Comparison of ENCODE assay signal across 1 cellular context in the genomic region with DNA sequence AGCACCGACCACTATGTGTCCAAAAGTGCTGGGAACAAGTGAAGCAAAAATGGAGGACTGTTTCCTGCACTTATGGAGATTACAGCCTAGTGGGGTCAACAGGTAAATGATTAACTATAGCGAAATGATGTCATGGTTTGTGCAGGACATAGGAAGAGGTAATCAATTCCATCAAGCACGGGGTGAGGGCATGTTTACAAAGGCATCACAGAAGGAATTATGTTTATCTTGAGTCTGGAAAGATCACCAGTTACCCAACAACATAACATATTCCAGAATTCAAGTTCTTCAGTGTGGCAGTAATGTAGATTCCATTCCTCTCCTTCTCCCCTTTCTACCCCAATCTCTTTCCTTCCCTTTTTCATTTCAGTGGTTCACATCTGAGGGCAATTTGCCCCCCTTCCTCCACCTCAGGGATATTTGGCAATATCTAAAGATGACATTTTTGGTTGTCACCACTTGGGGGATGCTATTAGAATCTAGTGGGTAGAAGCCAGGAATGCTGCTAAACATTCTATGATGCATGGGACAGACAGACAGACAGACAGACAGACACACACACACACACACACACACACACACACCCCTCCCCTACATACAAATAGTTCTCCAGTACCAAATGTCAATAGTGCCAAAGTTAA.
TF ChIP-seq lines count a peak whose summit lies in the region.

No MANE protein-coding gene starts in this region.

TF ChIP-seq in HepG2, 621 proteins besides CTCF, POLR2A, EP300 and RAD21 (continued from another document and continues in another):
- TF ChIP-seq ZHX2 (IDR thresholded peaks at IDR 0.05; ENCODE audit: low read depth) (no peak; the same call in 1 of the 2 replicates), ZHX2 (CRISPR knock-in tag; IDR thresholded peaks at IDR 0.05; ENCODE audit: borderline replicate concordance) (no peak), SATB2 (CRISPR knock-in tag; IDR thresholded peaks at IDR 0.05) (no peak), NCOA1 (CRISPR knock-in tag; IDR thresholded peaks at IDR 0.05) (no peak), TRIM24 (CRISPR knock-in tag; IDR thresholded peaks at IDR 0.05) (no peak), PREB (CRISPR knock-in tag; IDR thresholded peaks at IDR 0.05) (no peak), CHD2 (IDR thresholded peaks at IDR 0.05; ENCODE audit: low read depth, low read length) (no peak), JUN (CRISPR knock-in tag; IDR thresholded peaks at IDR 0.05) (no peak), ZNF383 (CRISPR knock-in tag; IDR thresholded peaks at IDR 0.05; ENCODE audit: borderline replicate concordance) (no peak), NR2F1 (CRISPR knock-in tag; IDR thresholded peaks at IDR 0.05) (peak in 1 of 2 experiments; percentile 37; a peak in 1 of 4 replicates), ZBTB14 (CRISPR knock-in tag; IDR thresholded peaks at IDR 0.05) (no peak), ZFY (CRISPR knock-in tag; IDR thresholded peaks at IDR 0.05) (no peak), ZNF557 (CRISPR knock-in tag; IDR thresholded peaks at IDR 0.05) (no peak), THYN1 (CRISPR knock-in tag; IDR thresholded peaks at IDR 0.05; ENCODE audit: borderline replicate concordance, low read depth) (no peak), ZBTB49 (CRISPR knock-in tag; IDR thresholded peaks at IDR 0.05; ENCODE audit: borderline replicate concordance) (no peak), ASH2L (IDR thresholded peaks at IDR 0.05; ENCODE audit: insufficient read length, low read depth, low read length) (no peak), KMT2B (CRISPR knock-in tag; IDR thresholded peaks at IDR 0.05) (peak; percentile 37; the same call in 1 of the 2 replicates), RAD51 (IDR thresholded peaks at IDR 0.05; ENCODE audit: borderline replicate concordance) (no peak), ZNF644 (CRISPR knock-in tag; IDR thresholded peaks at IDR 0.05; ENCODE audit: low read depth) (0 out of 2 replicates have a peak, but pooled peaks have one; percentile 36), ZNF430 (CRISPR knock-in tag; IDR thresholded peaks at IDR 0.05) (no peak), BORCS8-MEF2B (CRISPR knock-in tag; IDR thresholded peaks at IDR 0.05) (no peak), REST (IDR thresholded peaks at IDR 0.05; ENCODE audit: borderline replicate concordance in 1 of 2, low read depth in 1 of 2, low read length in 2 of 2) (peak in 1 of 2 experiments; percentile 45; a peak in 1 of 4 replicates), MAFF (IDR thresholded peaks at IDR 0.05; ENCODE audit: low read depth, low read length) (no peak), POGZ (CRISPR knock-in tag; IDR thresholded peaks at IDR 0.05) (peak; percentile 72; the same call in 1 of the 2 replicates), NFKB2 (CRISPR knock-in tag; IDR thresholded peaks at IDR 0.05; ENCODE audit: borderline replicate concordance) (no peak), SMAD3 (CRISPR knock-in tag; IDR thresholded peaks at IDR 0.05) (0 out of 2 replicates have a peak, but pooled peaks have one; percentile 31), ZSCAN25 (CRISPR knock-in tag; IDR thresholded peaks at IDR 0.05) (no peak), ZNF33B (CRISPR knock-in tag; IDR thresholded peaks at IDR 0.05) (no peak), ARNTL (CRISPR knock-in tag; IDR thresholded peaks at IDR 0.05) (no peak)
- TF ChIP-seq, protein P1, sequence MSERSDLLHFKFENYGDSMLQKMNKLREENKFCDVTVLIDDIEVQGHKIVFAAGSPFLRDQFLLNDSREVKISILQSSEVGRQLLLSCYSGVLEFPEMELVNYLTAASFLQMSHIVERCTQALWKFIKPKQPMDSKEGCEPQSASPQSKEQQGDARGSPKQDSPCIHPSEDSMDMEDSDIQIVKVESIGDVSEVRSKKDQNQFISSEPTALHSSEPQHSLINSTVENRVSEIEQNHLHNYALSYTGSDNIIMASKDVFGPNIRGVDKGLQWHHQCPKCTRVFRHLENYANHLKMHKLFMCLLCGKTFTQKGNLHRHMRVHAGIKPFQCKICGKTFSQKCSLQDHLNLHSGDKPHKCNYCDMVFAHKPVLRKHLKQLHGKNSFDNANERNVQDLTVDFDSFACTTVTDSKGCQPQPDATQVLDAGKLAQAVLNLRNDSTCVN (CRISPR knock-in tag; IDR thresholded peaks at IDR 0.05; ENCODE audit: borderline replicate concordance), result peak; percentile 87
- TF ChIP-seq, protein P2, sequence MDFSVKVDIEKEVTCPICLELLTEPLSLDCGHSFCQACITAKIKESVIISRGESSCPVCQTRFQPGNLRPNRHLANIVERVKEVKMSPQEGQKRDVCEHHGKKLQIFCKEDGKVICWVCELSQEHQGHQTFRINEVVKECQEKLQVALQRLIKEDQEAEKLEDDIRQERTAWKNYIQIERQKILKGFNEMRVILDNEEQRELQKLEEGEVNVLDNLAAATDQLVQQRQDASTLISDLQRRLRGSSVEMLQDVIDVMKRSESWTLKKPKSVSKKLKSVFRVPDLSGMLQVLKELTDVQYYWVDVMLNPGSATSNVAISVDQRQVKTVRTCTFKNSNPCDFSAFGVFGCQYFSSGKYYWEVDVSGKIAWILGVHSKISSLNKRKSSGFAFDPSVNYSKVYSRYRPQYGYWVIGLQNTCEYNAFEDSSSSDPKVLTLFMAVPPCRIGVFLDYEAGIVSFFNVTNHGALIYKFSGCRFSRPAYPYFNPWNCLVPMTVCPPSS (IDR thresholded peaks at IDR 0.05), result no peak
- TF ChIP-seq, protein P3, sequence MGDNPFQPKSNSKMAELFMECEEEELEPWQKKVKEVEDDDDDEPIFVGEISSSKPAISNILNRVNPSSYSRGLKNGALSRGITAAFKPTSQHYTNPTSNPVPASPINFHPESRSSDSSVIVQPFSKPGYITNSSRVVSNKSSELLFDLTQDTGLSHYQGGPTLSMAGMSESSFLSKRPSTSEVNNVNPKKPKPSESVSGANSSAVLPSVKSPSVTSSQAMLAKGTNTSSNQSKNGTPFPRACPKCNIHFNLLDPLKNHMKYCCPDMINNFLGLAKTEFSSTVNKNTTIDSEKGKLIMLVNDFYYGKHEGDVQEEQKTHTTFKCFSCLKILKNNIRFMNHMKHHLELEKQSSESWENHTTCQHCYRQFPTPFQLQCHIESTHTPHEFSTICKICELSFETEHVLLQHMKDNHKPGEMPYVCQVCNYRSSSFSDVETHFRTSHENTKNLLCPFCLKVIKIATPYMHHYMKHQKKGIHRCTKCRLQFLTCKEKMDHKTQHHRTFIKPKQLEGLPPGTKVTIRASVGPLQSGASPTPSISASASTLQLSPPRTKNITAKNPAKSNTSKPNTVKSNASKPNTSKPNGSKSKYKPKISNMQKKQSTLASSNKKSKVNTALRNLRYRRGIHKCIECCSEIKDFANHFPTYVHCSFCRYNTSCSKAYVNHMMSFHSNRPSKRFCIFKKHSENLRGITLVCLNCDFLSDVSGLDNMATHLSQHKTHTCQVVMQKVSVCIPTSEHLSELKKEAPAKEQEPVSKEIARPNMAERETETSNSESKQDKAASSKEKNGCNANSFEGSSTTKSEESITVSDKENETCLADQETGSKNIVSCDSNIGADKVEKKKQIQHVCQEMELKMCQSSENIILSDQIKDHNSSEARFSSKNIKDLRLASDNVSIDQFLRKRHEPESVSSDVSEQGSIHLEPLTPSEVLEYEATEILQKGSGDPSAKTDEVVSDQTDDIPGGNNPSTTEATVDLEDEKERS (CRISPR knock-in tag; IDR thresholded peaks at IDR 0.05), result peak; percentile 27; the same call in 1 of the 2 replicates
- TF ChIP-seq, protein P4, sequence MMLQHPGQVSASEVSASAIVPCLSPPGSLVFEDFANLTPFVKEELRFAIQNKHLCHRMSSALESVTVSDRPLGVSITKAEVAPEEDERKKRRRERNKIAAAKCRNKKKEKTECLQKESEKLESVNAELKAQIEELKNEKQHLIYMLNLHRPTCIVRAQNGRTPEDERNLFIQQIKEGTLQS (CRISPR knock-in tag; IDR thresholded peaks at IDR 0.05), result 0 out of 2 replicates have a peak, but pooled peaks have one; percentile 26
